ENCODE assay signal across 19 cellular contexts in genomic region chr14:99589031-99589441, GRCh38. TPM values are rescaled to one million over a fixed set of nuclear protein-coding genes. Genes with fewer than 3 reads are reported as not detected.
DNase-seq lines count a peak whose midpoint lies in the region; ATAC-seq, FAIRE-seq and TF ChIP-seq lines count a peak whose summit lies in the region.
"Had no signal": no experiment of that assay in that cellular context is flagged by ENCODE, and none has a peak within 500 bp of the region (broad histone marks: within the 10 kb centered on the region; RNA-seq: fewer than 3 reads in every experiment).

No MANE protein-coding gene starts in this region.

- H3K9ac ChIP-seq in HepG2 (ENCODE audit: insufficient read depth, low read depth, low read length) (no peak overlapping the region), stomach smooth muscle (ENCODE audit: low read length in 2 of 2) (no peak overlapping the region), Karpas-422 (ENCODE audit: low read length) (no peak overlapping the region)
- H3K9ac ChIP-seq: GM23248 had no signal

- H3K4me1 ChIP-seq in HepG2 (ENCODE audit: insufficient read depth, low read length) (peaks cover 71% of the 10 kb centered on the region), stomach smooth muscle (ENCODE audit: control insufficient read depth, insufficient read depth, low read length) (peaks cover 81% of the 10 kb centered on the region), Karpas-422 (ENCODE audit: low read length) (peaks cover 8% of the 10 kb centered on the region)

- H3K27ac Mint-ChIP-seq in WTC11 = peak overlapping the region; percentile 93; the same call in 1 of the 2 replicates
- H3K27ac Mint-ChIP-seq: activated CD4-positive, alpha-beta T cell treated with anti-CD3 and anti-CD28 coated beads for 36 hours had no signal

- POLR2A ChIA-PET in WTC11 (lab: Charles Lee) = no interaction called here
- POLR2A ChIA-PET in HepG2 (lab: Yijun Ruan, JAX) = no interaction called here

- no peaks in the 10 kb centered on the region for H3K9me2 ChIP-seq in Karpas-422 (replicated peaks; ENCODE audit: insufficient read depth, low read length)

- intact Hi-C loops in HepG2 (cut with micrococcal nuclease; ENCODE audit: unreplicated experiment) = no loop called here

- no peaks in the 10 kb centered on the region for H3K27me3 Mint-ChIP-seq in WTC11 (ENCODE audit: low read depth)
- H3K27me3 Mint-ChIP-seq: activated CD4-positive, alpha-beta T cell treated with anti-CD3 and anti-CD28 coated beads for 36 hours had no signal

- H3K79me2 ChIP-seq in HepG2 (ENCODE audit: insufficient read depth, low read length) = peaks cover 97% of the 10 kb centered on the region
- no peaks in the 10 kb centered on the region for H3K79me2 ChIP-seq in Karpas-422 (ENCODE audit: low read length)

- no peaks in the 10 kb centered on the region for H3K9me3 Mint-ChIP-seq in WTC11

- WGBS in HepG2 (ENCODE audit: low lambda C conversion rate) = 88% methylated on average over 12 of the region's 18 CpGs

- H2AFZ ChIP-seq in HepG2 (ENCODE audit: low read length) = no peak overlapping the region
- no peak overlapping the region for H2AFZ ChIP-seq in Karpas-422 (ENCODE audit: low read length)
- H2AFZ ChIP-seq: GM23248 had no signal

- no peaks in the 10 kb centered on the region for H3K36me3 Mint-ChIP-seq in WTC11

- ATAC-seq in WTC11 (no peak), HepG2 (no peak), GM19328 (IDR thresholded peaks at IDR 0.05; ENCODE audit: unreplicated experiment) (no peak)
- ATAC-seq: activated CD4-positive, alpha-beta T cell treated with anti-CD3 and anti-CD28 coated beads for 36 hours had no signal

- no peak overlapping the region for H3K4me2 ChIP-seq in HepG2 (ENCODE audit: low read depth, low read length)
- no peak overlapping the region for H3K4me2 ChIP-seq in Karpas-422 (ENCODE audit: low read depth, low read length, poor library complexity, severe bottlenecking)

- H3K4me3 Mint-ChIP-seq in WTC11 = no peak overlapping the region
- H3K4me3 Mint-ChIP-seq: activated CD4-positive, alpha-beta T cell treated with anti-CD3 and anti-CD28 coated beads for 36 hours had no signal

- H3K36me3 ChIP-seq in HepG2 (replicated peaks in 1 of 2; ENCODE audit: control insufficient read depth in 1 of 2, insufficient read depth in 2 of 2, low read length in 2 of 2) = peaks cover 3 to 4% of the 10 kb centered on the region in 2 experiments; a peak in 3 of 5 replicates
- no peaks in the 10 kb centered on the region for H3K36me3 ChIP-seq in stomach smooth muscle (ENCODE audit: control insufficient read depth in 2 of 2, insufficient read depth in 2 of 2, low read length in 2 of 2)
- H3K36me3 ChIP-seq in Karpas-422 (ENCODE audit: insufficient read depth, low read length) = no peaks in the 10 kb centered on the region
- H3K36me3 ChIP-seq: Peyer's patch, right atrium auricular region had no signal

- H3K27ac ChIP-seq in HepG2 (ENCODE audit: extremely low read length, insufficient read depth, low read length) = peak overlapping the region; percentile 26
- peak overlapping the region; percentile 41 for H3K27ac ChIP-seq in stomach smooth muscle (ENCODE audit: low read length)
- H3K27ac ChIP-seq in Karpas-422 (ENCODE audit: low read length) = no peak overlapping the region
- H3K27ac ChIP-seq: 22Rv1, C4-2B, GM23248, right atrium auricular region had no signal

- no peaks in the 10 kb centered on the region for H3K9me3 ChIP-seq in HepG2 (ENCODE audit: low read length)
- H3K9me3 ChIP-seq in stomach smooth muscle (ENCODE audit: control insufficient read depth in 2 of 2, low read length in 2 of 2) = no peaks in the 10 kb centered on the region
- H3K9me3 ChIP-seq in Karpas-422 (ENCODE audit: low read length) = no peaks in the 10 kb centered on the region
- H3K9me3 ChIP-seq: Peyer's patch, right atrium auricular region had no signal

- no peak overlapping the region for H3K4me3 ChIP-seq in HepG2 (replicated peaks in 1 of 3; ENCODE audit: insufficient read depth in 1 of 3, low read depth in 2 of 3, low read length in 3 of 3)
- H3K4me3 ChIP-seq in stomach smooth muscle (ENCODE audit: low read length in 2 of 2) = peak overlapping the region in 1 of 2 donors; percentile 40
- H3K4me3 ChIP-seq in Karpas-422 (ENCODE audit: low read length) = no peak overlapping the region
- H3K4me3 ChIP-seq: GM23248, Peyer's patch, right atrium auricular region had no signal

- no peak for FAIRE-seq in HepG2 (lab: Jason Lieb, UNC)

- in situ Hi-C loops in HepG2 (cut with HindIII; ENCODE audit: extremely low pct_ligation_motif_present, low pct_unique_long_range_greater_than_20kb) = no loop called here

- no TSS peak for BruUV-seq in HepG2 (replicated peaks; lab: Mats Ljungman, UMichigan)

- TF ChIP-seq EP300 in HepG2 (IDR thresholded peaks at IDR 0.05; ENCODE audit: low read depth in 2 of 2, low read length in 2 of 2) (no peak), HepG2 (CRISPR knock-in tag; IDR thresholded peaks at IDR 0.05; ENCODE audit: borderline replicate concordance) (no peak)

- CTCF ChIA-PET in WTC11 (lab: Charles Lee) (interaction anchor here (0.9 kb wide), 1 partner anchor 65 kb away, joined by 3 read pairs; no protein-coding TSS in a partner anchor), HepG2 (lab: Yijun Ruan, JAX; ENCODE audit: low intra/inter-chr PET ratio, low total read pairs) (no interaction called here)

- no peak for TF ChIP-seq CTCF in WTC11 (IDR thresholded peaks at IDR 0.05)
- TF ChIP-seq CTCF in HepG2 (CRISPR knock-in tag; IDR thresholded peaks at IDR 0.05) = no peak

- H3K4me1 Mint-ChIP-seq in WTC11 = peaks cover 29% of the 10 kb centered on the region
- H3K4me1 Mint-ChIP-seq: activated CD4-positive, alpha-beta T cell treated with anti-CD3 and anti-CD28 coated beads for 36 hours had no signal

- no peaks in the 10 kb centered on the region; a peak in 1 of 5 replicates for H3K27me3 ChIP-seq in HepG2 (ENCODE audit: control insufficient read depth in 1 of 2, insufficient read depth in 2 of 2, low read length in 2 of 2)
- H3K27me3 ChIP-seq in stomach smooth muscle (ENCODE audit: control insufficient read depth in 1 of 2, insufficient read depth in 2 of 2, low read length in 2 of 2) = no peaks in the 10 kb centered on the region
- no peaks in the 10 kb centered on the region for H3K27me3 ChIP-seq in Karpas-422 (ENCODE audit: low read length)
- H3K27me3 ChIP-seq: Peyer's patch, right atrium auricular region had no signal

- TF ChIP-seq RAD21 in HepG2 (CRISPR knock-in tag; IDR thresholded peaks at IDR 0.05) = no peak

- peaks cover 33% of the 10 kb centered on the region; the same call in 1 of the 2 replicates for H4K20me1 ChIP-seq in HepG2 (ENCODE audit: insufficient read depth, low read length)
- H4K20me1 ChIP-seq in Karpas-422 (ENCODE audit: insufficient read depth, low read depth, low read length) = no peaks in the 10 kb centered on the region

- DNase-seq in DMS53 (lab: John Stamatoyannopoulos, UW) = peak; percentile 11
- no peak for DNase-seq in DMS53 treated with DMSO at 0.1 percent for 48 hours (lab: John Stamatoyannopoulos, UW; ENCODE audit: unreplicated experiment)
- DNase-seq in WTC11 (ENCODE audit: low spot score) = no peak
- no peak for DNase-seq in HepG2 (ENCODE audit: low spot score)
- DNase-seq in Karpas-422 = no peak
- no peak for DNase-seq in DMS 273 (lab: John Stamatoyannopoulos, UW; ENCODE audit: unreplicated experiment)
- DNase-seq: activated CD4-positive, alpha-beta T cell treated with anti-CD3 and anti-CD28 coated beads for 36 hours; activated naive CD4-positive, alpha-beta T cell treated with anti-CD3 and anti-CD28 coated beads, Interleukin-2, amount 50 U/mL, for 16 hours; GM23248; NCI-H82; Peyer's patch; stimulated activated CD4-positive, alpha-beta T cell treated with anti-CD3 and anti-CD28 coated beads, Interleukin-2, amount 100 ng/mL, for 24 hours; T-helper 1 cell had no signal

- TF ChIP-seq POLR2A in HepG2 (IDR thresholded peaks at IDR 0.05; ENCODE audit: insufficient read depth in 1 of 2, low read depth in 2 of 2, low read length in 2 of 2) = no peak

RNA-seq across cellular contexts. Expression of gene CCDC85C, which starts 15.0 kb away (rescaled TPM):
- 28.7 to 35.8 TPM (median 30.4 TPM) in 3 replicates for total RNA-seq in WTC11 (2021)
- 43.8 and 47.6 TPM in 2 replicates for total RNA-seq in HepG2 (2016; rRNA removed; fragmentation: Illumina TruSeq; extraction: Trizol)
- total RNA-seq in HepG2 (2016; cell fraction: cytosol; rRNA removed; fragmentation: Illumina TruSeq; extraction: Trizol; ENCODE audit: low read depth) = 4.3 and 4.6 TPM in 2 replicates
- 33.8 and 47.0 TPM in 2 replicates for total RNA-seq in HepG2 (2016; cell fraction: insoluble cytoplasmic fraction; rRNA removed; fragmentation: Illumina TruSeq; extraction: Trizol)
- total RNA-seq in HepG2 (2016; cell fraction: membrane; rRNA removed; fragmentation: Illumina TruSeq; extraction: Trizol) = 30.8 and 30.9 TPM in 2 replicates
- total RNA-seq in HepG2 (2016; cell fraction: nucleus; rRNA removed; fragmentation: Illumina TruSeq; extraction: Trizol) = 23.1 and 29.3 TPM in 2 replicates
- polyA plus RNA-seq in HepG2 (2011; rRNA removed) = 18.8 and 30.3 TPM in 2 replicates
- polyA plus RNA-seq in HepG2 (2011; cell fraction: cytosol; rRNA removed) = 21.2 and 24.0 TPM in 2 replicates
- 30.3 and 32.6 TPM in 2 replicates for polyA plus RNA-seq in HepG2 (2011; cell fraction: nucleus; rRNA removed)
- 41.6 and 57.3 TPM in 2 replicates for polyA plus RNA-seq in HepG2 (2012)
- polyA plus RNA-seq in HepG2 (2016; cell fraction: cytosol; fragmentation: Illumina TruSeq; extraction: Trizol; ENCODE audit: low read depth) = 4.1 and 4.6 TPM in 2 replicates
- polyA plus RNA-seq in HepG2 (2016; cell fraction: insoluble cytoplasmic fraction; fragmentation: Illumina TruSeq; extraction: Trizol; ENCODE audit: low read depth) = 36.1 and 43.0 TPM in 2 replicates
- 18.9 and 20.2 TPM in 2 replicates for polyA plus RNA-seq in HepG2 (2016; cell fraction: membrane; fragmentation: Illumina TruSeq; extraction: Trizol; ENCODE audit: low read depth)
- 40.1 and 40.7 TPM in 2 replicates for polyA plus RNA-seq in HepG2 (2016; cell fraction: nucleus; fragmentation: Illumina TruSeq; extraction: Trizol; ENCODE audit: insufficient read depth, low read depth)
- 44.2 and 114 TPM in 2 replicates for polyA minus RNA-seq in HepG2 (2011; rRNA and poly(A)+ RNA removed; ENCODE audit: low replicate concordance)
- 33.8 and 37.6 TPM in 2 replicates for polyA minus RNA-seq in HepG2 (2011; cell fraction: cytosol; rRNA and poly(A)+ RNA removed)
- polyA minus RNA-seq in HepG2 (2011; cell fraction: nucleus; rRNA and poly(A)+ RNA removed) = 11.8 and 12.0 TPM in 2 replicates
- 18.3 and 25.6 TPM in 2 replicates for total RNA-seq in Karpas-422 (2014; rRNA removed; shearing (Covaris generic); ENCODE audit: low replicate concordance)

RNA-seq across cellular contexts. Expression of gene HHIPL1, which starts 55.9 kb away (rescaled TPM):
- total RNA-seq in WTC11 (2021) (1.2 to 2.0 TPM (median 1.5 TPM) in 3 replicates), HepG2 (2016; rRNA removed; fragmentation: Illumina TruSeq; extraction: Trizol) (not detected in 2 replicates)
- not detected in 2 replicates for total RNA-seq in HepG2 (2016; cell fraction: cytosol; rRNA removed; fragmentation: Illumina TruSeq; extraction: Trizol; ENCODE audit: low read depth)
- not detected in 2 replicates for total RNA-seq in HepG2 (2016; cell fraction: insoluble cytoplasmic fraction; rRNA removed; fragmentation: Illumina TruSeq; extraction: Trizol)
- total RNA-seq in HepG2 (2016; cell fraction: membrane; rRNA removed; fragmentation: Illumina TruSeq; extraction: Trizol) = not detected in 2 replicates
- total RNA-seq in HepG2 (2016; cell fraction: nucleus; rRNA removed; fragmentation: Illumina TruSeq; extraction: Trizol) = not detected in 2 replicates
- polyA plus RNA-seq in HepG2 (2011; rRNA removed) = 0.01 TPM in 1 of 2 replicates, not detected in the other
- not detected in 2 replicates for polyA plus RNA-seq in HepG2 (2011; cell fraction: cytosol; rRNA removed)
- not detected in 2 replicates for polyA plus RNA-seq in HepG2 (2011; cell fraction: nucleus; rRNA removed)
- polyA plus RNA-seq in HepG2 (2012) = 0.03 TPM in 1 of 2 replicates, not detected in the other
- not detected in 2 replicates for polyA plus RNA-seq in HepG2 (2016; cell fraction: cytosol; fragmentation: Illumina TruSeq; extraction: Trizol; ENCODE audit: low read depth)
- polyA plus RNA-seq in HepG2 (2016; cell fraction: insoluble cytoplasmic fraction; fragmentation: Illumina TruSeq; extraction: Trizol; ENCODE audit: low read depth) = not detected in 2 replicates
- not detected in 2 replicates for polyA plus RNA-seq in HepG2 (2016; cell fraction: membrane; fragmentation: Illumina TruSeq; extraction: Trizol; ENCODE audit: low read depth)
- not detected in 2 replicates for polyA plus RNA-seq in HepG2 (2016; cell fraction: nucleus; fragmentation: Illumina TruSeq; extraction: Trizol; ENCODE audit: insufficient read depth, low read depth)
- polyA minus RNA-seq in HepG2 (2011; rRNA and poly(A)+ RNA removed; ENCODE audit: low replicate concordance) = not detected in 2 replicates
- not detected in 2 replicates for polyA minus RNA-seq in HepG2 (2011; cell fraction: cytosol; rRNA and poly(A)+ RNA removed)
- polyA minus RNA-seq in HepG2 (2011; cell fraction: nucleus; rRNA and poly(A)+ RNA removed) = 0.12 TPM in 1 of 2 replicates, not detected in the other
- 0.07 TPM in 1 of 2 replicates, not detected in the other for total RNA-seq in Karpas-422 (2014; rRNA removed; shearing (Covaris generic); ENCODE audit: low replicate concordance)
- total RNA-seq: HT-29 had no signal
